Comparison of ENCODE assay signal across 5 cellular contexts in the genomic region with DNA sequence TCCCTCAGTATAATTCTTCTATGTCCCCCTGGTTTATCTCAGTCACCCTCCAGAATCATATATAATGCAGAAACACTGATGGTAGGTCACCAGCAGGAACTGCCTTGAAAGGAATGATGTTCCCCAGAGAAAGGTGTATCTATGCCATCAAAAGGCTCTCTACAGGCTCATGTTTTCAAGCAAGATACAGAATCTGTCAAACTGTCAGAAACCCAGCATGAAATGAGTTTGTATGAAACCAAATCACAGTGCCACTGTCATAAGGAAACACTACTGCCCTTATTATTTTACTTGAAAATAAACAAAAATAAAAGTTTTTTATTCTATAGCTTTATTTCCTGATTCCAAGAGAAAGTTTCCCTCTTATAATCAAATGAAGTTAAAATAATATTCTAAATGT.
"Had no signal": no experiment of that assay in that cellular context is flagged by ENCODE, and none has a peak within 500 bp of the region (broad histone marks: within the 10 kb centered on the region; RNA-seq: fewer than 3 reads in every experiment).

No MANE protein-coding gene starts in this region.

- DNase-seq: IMR-90, KBM-7, KG1 had no signal

- H3K4me3 ChIP-seq: K562 had no signal

- H3K27ac ChIP-seq: HL-60 had no signal
